Comparison of ENCODE assay signal across 8 cellular contexts in the genomic region with DNA sequence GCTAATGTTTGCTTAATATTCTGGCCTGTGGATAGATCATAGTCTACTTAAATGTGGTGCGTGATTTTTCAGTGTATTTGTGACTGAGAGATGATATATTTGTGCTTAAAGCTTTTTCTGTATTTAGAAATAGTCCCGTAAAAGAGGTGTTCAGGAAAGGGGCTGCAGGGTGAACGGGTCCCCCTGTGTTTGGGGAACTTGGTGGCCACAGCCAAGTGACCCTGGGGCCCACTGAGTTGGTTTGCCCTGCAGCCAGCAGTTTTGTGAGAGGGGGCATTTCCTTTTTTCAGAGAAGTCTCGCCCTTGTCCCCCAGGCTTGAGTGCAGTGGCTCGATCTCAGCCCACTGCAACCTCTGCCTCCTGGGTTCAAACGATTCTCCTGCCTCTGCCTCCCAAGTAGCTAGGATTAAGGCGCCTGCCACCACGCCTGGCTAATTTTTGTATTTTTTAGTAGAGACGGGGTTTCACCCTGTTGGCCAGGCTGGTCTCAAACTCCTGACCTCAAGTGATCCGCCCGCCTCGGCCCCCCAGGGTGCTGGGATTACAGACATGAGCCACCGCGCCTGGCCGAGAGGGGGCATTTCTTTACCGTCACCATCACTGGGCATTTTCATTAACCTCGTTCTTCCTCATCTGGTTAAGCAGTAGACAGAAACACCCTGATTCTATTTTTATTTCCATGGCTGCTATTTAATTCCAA.
DNase-seq lines count a peak whose midpoint lies in the region; ATAC-seq, FAIRE-seq and TF ChIP-seq lines count a peak whose summit lies in the region.
"Not testable (repeated sequence)": the region's sequence is repeated elsewhere in the genome, so short reads cannot be mapped to it uniquely, and the experiment has no call there.

No MANE protein-coding gene starts in this region.

- H3K9ac ChIP-seq in BLaER1; kidney (ENCODE audit: low read length in 2 of 2): not testable (repeated sequence)
- H3K9ac ChIP-seq in Loucy (ENCODE audit: low read depth, low read length, poor library complexity, severe bottlenecking) = peak overlapping the region; percentile 1

- intact Hi-C loops in kidney (cut with DNase I); spleen (cut with DNase I; ENCODE audit: low total_unique reads): not testable (repeated sequence)

- H3K36me3 ChIP-seq in BLaER1 (peaks cover 38% of the 10 kb centered on the region; the same call in 1 of the 2 replicates), spleen (peaks cover 0 to 40% (median 5%) of the 10 kb centered on the region in 6 donors)
- not testable (repeated sequence) for H3K36me3 ChIP-seq in Loucy (ENCODE audit: insufficient read depth, low read length); kidney (ENCODE audit: control insufficient read depth in 1 of 2, insufficient read depth in 2 of 2, low read length in 2 of 2)

- H3K4me2 ChIP-seq in BLaER1 = peak overlapping the region; percentile 68; the same call in 1 of the 2 replicates
- H3K4me2 ChIP-seq in Loucy (ENCODE audit: low read depth, low read length, poor library complexity, severe bottlenecking) = peak overlapping the region; percentile 28

- peaks cover 11% of the 10 kb centered on the region for H3K4me1 Mint-ChIP-seq in T-helper 2 cell treated with Interferon-gamma antibody and Interleukin-4, amounts not matched to agents 5 μg/mL and 100 μg/mL, for 36 hours (ENCODE audit: low read depth)
- peaks cover 13% of the 10 kb centered on the region for H3K4me1 Mint-ChIP-seq in activated T-cell treated with anti-CD3 and anti-CD28 coated beads, Interleukin-2, amount 50 U/mL, for 72 hours (ENCODE audit: low read depth)
- H3K4me1 Mint-ChIP-seq in chondrocyte (ENCODE audit: low read depth) (peaks cover 15% of the 10 kb centered on the region), nephron (peaks cover 40% of the 10 kb centered on the region)

- H3K79me2 ChIP-seq in Loucy (ENCODE audit: insufficient read depth, low read length) = peaks cover 34% of the 10 kb centered on the region

- not testable (repeated sequence) for H3F3A ChIP-seq in Loucy (ENCODE audit: low read depth)

- H3K27me3 Mint-ChIP-seq in T-helper 2 cell treated with Interferon-gamma antibody and Interleukin-4, amounts not matched to agents 5 μg/mL and 100 μg/mL, for 36 hours (ENCODE audit: low read depth); activated T-cell treated with anti-CD3 and anti-CD28 coated beads, Interleukin-2, amount 50 U/mL, for 72 hours (ENCODE audit: low read depth); chondrocyte (ENCODE audit: low read depth); nephron (ENCODE audit: low read depth): not testable (repeated sequence)

- 88 to 93% (median 90%) methylated on average over 17 of the region's 17 CpGs for WGBS in spleen, 5 donors

- not testable (repeated sequence) for H3K27me3 ChIP-seq in BLaER1; Loucy (ENCODE audit: insufficient read depth, low read length, poor library complexity, severe bottlenecking); spleen (replicated peaks in 1 of 7)

- not testable (repeated sequence) for H3K36me3 Mint-ChIP-seq in T-helper 2 cell treated with Interferon-gamma antibody and Interleukin-4, amounts not matched to agents 5 μg/mL and 100 μg/mL, for 36 hours (ENCODE audit: low read depth); activated T-cell treated with anti-CD3 and anti-CD28 coated beads, Interleukin-2, amount 50 U/mL, for 72 hours (ENCODE audit: insufficient read depth in 2 of 2); chondrocyte (ENCODE audit: low read depth); nephron (ENCODE audit: low read depth)

- not testable (repeated sequence) for H3K27ac ChIP-seq in BLaER1; kidney (ENCODE audit: low read depth in 2 of 2, low read length in 2 of 2); spleen

- FAIRE-seq in kidney (lab: Jason Lieb, UNC) = not testable (repeated sequence)

- not testable (repeated sequence) for H3K9me2 ChIP-seq in Loucy (replicated peaks; ENCODE audit: low read depth, low read length)

- H3K9me3 ChIP-seq in BLaER1; Loucy (ENCODE audit: insufficient read depth, low read depth, low read length); kidney (ENCODE audit: control insufficient read depth in 1 of 2, low read length in 2 of 2); spleen: not testable (repeated sequence)

- not testable (repeated sequence) for H3K4me3 Mint-ChIP-seq in T-helper 2 cell treated with Interferon-gamma antibody and Interleukin-4, amounts not matched to agents 5 μg/mL and 100 μg/mL, for 36 hours; activated T-cell treated with anti-CD3 and anti-CD28 coated beads, Interleukin-2, amount 50 U/mL, for 72 hours; chondrocyte (ENCODE audit: unreplicated experiment); nephron

- H3K4me1 ChIP-seq in BLaER1 (peaks cover 44% of the 10 kb centered on the region), Loucy (ENCODE audit: insufficient read depth, low read length, poor library complexity, severe bottlenecking) (peaks cover 76% of the 10 kb centered on the region), spleen (peaks cover 0 to 66% (median 20%) of the 10 kb centered on the region in 6 donors)
- H3K4me1 ChIP-seq in kidney (ENCODE audit: control insufficient read depth in 1 of 2, insufficient read depth in 1 of 2, low read depth in 1 of 2, low read length in 2 of 2) = not testable (repeated sequence)

- ATAC-seq in activated T-cell treated with anti-CD3 and anti-CD28 coated beads, Interleukin-2, amount 50 U/mL, for 72 hours (replicated peaks in 1 of 2) = not testable (repeated sequence)

- not testable (repeated sequence) for TF ChIP-seq POLR2A in spleen (IDR thresholded peaks at IDR 0.05)

- H4K20me1 ChIP-seq in BLaER1 = peaks cover 98% of the 10 kb centered on the region
- H4K20me1 ChIP-seq in Loucy (ENCODE audit: insufficient read depth, low read length, poor library complexity, severe bottlenecking) = not testable (repeated sequence)

- DNase-seq in T-helper 2 cell treated with Interferon-gamma antibody and Interleukin-4, amounts not matched to agents 5 μg/mL and 100 μg/mL, for 36 hours (ENCODE audit: low spot score); activated T-cell treated with anti-CD3 and anti-CD28 coated beads, Interleukin-2, amount 50 U/mL, for 72 hours: not testable (repeated sequence)
- DNase-seq in chondrocyte (ENCODE audit: low spot score) (peak; percentile 60), kidney (peak; percentile 56), spleen (peak; percentile 23)

- TF ChIP-seq CTCF in Loucy (conservative IDR thresholded peaks at IDR 0.05; ENCODE audit: low read length); chondrocyte (IDR thresholded peaks at IDR 0.05); kidney (IDR thresholded peaks at IDR 0.05; ENCODE audit: borderline replicate concordance, extremely low read depth, insufficient read depth); nephron (IDR thresholded peaks at IDR 0.05; ENCODE audit: unreplicated experiment in 3 of 3); spleen (IDR thresholded peaks at IDR 0.05 in 8 of 11, conservative IDR thresholded peaks at IDR 0.05 in 3 of 11): not testable (repeated sequence)

- not testable (repeated sequence) for H3K9me3 Mint-ChIP-seq in T-helper 2 cell treated with Interferon-gamma antibody and Interleukin-4, amounts not matched to agents 5 μg/mL and 100 μg/mL, for 36 hours; activated T-cell treated with anti-CD3 and anti-CD28 coated beads, Interleukin-2, amount 50 U/mL, for 72 hours; chondrocyte (ENCODE audit: low read depth); nephron

- H2AFZ ChIP-seq in Loucy (ENCODE audit: low read length) = not testable (repeated sequence)

- H3K27ac Mint-ChIP-seq in T-helper 2 cell treated with Interferon-gamma antibody and Interleukin-4, amounts not matched to agents 5 μg/mL and 100 μg/mL, for 36 hours = peak overlapping the region; percentile 49
- H3K27ac Mint-ChIP-seq in activated T-cell treated with anti-CD3 and anti-CD28 coated beads, Interleukin-2, amount 50 U/mL, for 72 hours = peak overlapping the region; percentile 47
- H3K27ac Mint-ChIP-seq in chondrocyte (ENCODE audit: unreplicated experiment) = not testable (repeated sequence)
- H3K27ac Mint-ChIP-seq in nephron = peak overlapping the region; percentile 11 to 46 (median 41)

- H3K4me3 ChIP-seq in BLaER1; Loucy (ENCODE audit: low read length, poor library complexity, severe bottlenecking); kidney (ENCODE audit: low read length in 2 of 2); spleen: not testable (repeated sequence)
